8 cellular contexts compared by ENCODE assay signal in the genomic region with DNA sequence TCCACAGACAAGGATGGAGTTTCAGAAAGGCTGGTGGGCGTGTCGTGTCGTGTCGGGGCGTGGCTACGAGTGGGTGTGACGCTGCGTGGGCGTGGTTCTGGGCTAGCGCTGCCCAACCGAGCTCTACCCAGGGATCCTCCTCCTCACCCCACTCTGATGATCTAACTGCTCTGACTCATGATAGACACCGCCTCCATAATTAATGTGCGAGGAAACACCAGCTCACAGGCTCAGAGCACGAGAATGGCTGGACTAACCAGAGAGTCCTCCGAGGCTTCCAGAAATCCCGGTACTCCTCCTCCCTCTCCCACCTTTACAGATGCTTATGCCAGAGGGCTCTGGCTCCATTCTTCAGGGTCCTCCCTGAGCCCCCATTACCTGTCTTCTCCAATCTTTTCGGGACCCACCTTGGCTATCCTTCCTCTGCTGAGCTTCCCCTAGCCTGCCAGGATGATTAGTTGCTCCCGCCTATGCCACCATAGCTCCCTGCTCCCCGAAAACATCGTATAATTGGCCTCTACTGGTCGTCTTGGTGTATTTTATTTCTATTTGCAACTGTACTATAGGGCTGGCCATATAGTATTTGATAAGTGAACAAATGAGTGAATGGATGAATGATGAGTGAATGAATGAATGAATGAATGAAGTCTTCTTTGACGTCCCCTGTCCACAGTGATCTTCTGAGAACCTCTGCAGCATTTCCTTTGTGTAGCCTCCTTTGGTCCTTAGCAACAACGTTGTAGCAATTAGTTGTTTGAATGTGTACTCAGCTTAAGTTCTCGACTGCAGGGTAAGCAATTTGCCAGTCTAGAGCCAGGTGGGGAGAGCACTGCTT. TPM values are rescaled to one million over a fixed set of nuclear protein-coding genes. Genes with fewer than 3 reads are reported as not detected.
DNase-seq lines count a peak whose midpoint lies in the region; ATAC-seq and TF ChIP-seq lines count a peak whose summit lies in the region.

No MANE protein-coding gene starts in this region.

- peak overlapping the region; percentile 11 for H3K18ac ChIP-seq in neuronal stem cell (ENCODE audit: low read length)

- no peak for TF ChIP-seq CTCF in suprapubic skin (IDR thresholded peaks at IDR 0.05)

- no peak for TF ChIP-seq EP300 in suprapubic skin (IDR thresholded peaks at IDR 0.05)

- peaks cover 0 to 8% (median 0%) of the 10 kb centered on the region in 3 experiments for H3K27me3 ChIP-seq in neuronal stem cell (ENCODE audit: control insufficient read depth in 3 of 3, insufficient read depth in 3 of 3, low read depth in 1 of 3, low read length in 3 of 3)
- peaks cover 2% of the 10 kb centered on the region for H3K27me3 ChIP-seq in suprapubic skin

- H3K14ac ChIP-seq in neuronal stem cell (ENCODE audit: low read length), result no peak overlapping the region

- H2AFZ ChIP-seq in neuronal stem cell (ENCODE audit: low read length), result peak overlapping the region; percentile 39

- H3K9ac ChIP-seq in neuronal stem cell (ENCODE audit: low read depth, low read length, poor library complexity), result no peak overlapping the region

- H4K91ac ChIP-seq in neuronal stem cell (ENCODE audit: low read depth, low read length, poor library complexity), result peak overlapping the region; percentile 18

- H2BK15ac ChIP-seq in neuronal stem cell (ENCODE audit: low read length), result no peak overlapping the region

- H3K4me1 ChIP-seq in neuronal stem cell (ENCODE audit: control insufficient read depth in 2 of 2, insufficient read depth in 1 of 2, low read depth in 1 of 2, low read length in 2 of 2) (peaks cover 4 to 13% of the 10 kb centered on the region in 2 donors), suprapubic skin (peaks cover 6% of the 10 kb centered on the region)

- ATAC-seq in HG03135 (IDR thresholded peaks at IDR 0.05; ENCODE audit: unreplicated experiment), result no peak

- H3K9me3 ChIP-seq in neuronal stem cell (replicated peaks in 1 of 2; ENCODE audit: control insufficient read depth in 2 of 2, insufficient read depth in 1 of 2, low read depth in 1 of 2, low read length in 2 of 2) (no peaks in the 10 kb centered on the region), suprapubic skin (no peaks in the 10 kb centered on the region)

- no peak overlapping the region for H2BK120ac ChIP-seq in neuronal stem cell (ENCODE audit: low read depth, low read length)

- no peak overlapping the region for H2BK12ac ChIP-seq in neuronal stem cell (ENCODE audit: low read length)

- no peak for TF ChIP-seq POLR2A in suprapubic skin (IDR thresholded peaks at IDR 0.05)

- H3K4ac ChIP-seq in neuronal stem cell (ENCODE audit: low read length), result no peak overlapping the region

- no peak overlapping the region for H2AK5ac ChIP-seq in neuronal stem cell (ENCODE audit: low read depth, low read length)

- DNase-seq in EH (ENCODE audit: low read depth) (peak; percentile 89), KBM-7 (peak; percentile 88), RPMI8226 (peak; percentile 86), foreskin melanocyte (peak; percentile 59), neuronal stem cell (ENCODE audit: low spot score) (peak; percentile 70), suprapubic skin (ENCODE audit: low spot score in 2 of 2) (peak; percentile 85 to 89)
- peak; percentile 24 for DNase-seq in activated effector memory CD4-positive, alpha-beta T cell treated with Interleukin-2 at 50 U/mL for 16 hours

- no peaks in the 10 kb centered on the region for H3K36me3 ChIP-seq in neuronal stem cell (replicated peaks in 1 of 2; ENCODE audit: control insufficient read depth in 2 of 2, insufficient read depth in 2 of 2, low read length in 2 of 2)
- no peaks in the 10 kb centered on the region for H3K36me3 ChIP-seq in suprapubic skin

- no peaks in the 10 kb centered on the region for H3K79me1 ChIP-seq in neuronal stem cell (ENCODE audit: low read depth, low read length)

- H3K4me3 ChIP-seq in neuronal stem cell (ENCODE audit: low read length in 2 of 2) (peak overlapping the region in 1 of 2 donors; percentile 37), suprapubic skin (no peak overlapping the region)

- H3K4me2 ChIP-seq in neuronal stem cell (ENCODE audit: insufficient read depth, low read length, poor library complexity, severe bottlenecking), result peak overlapping the region; percentile 35

- in situ Hi-C loops in KBM-7 (cut with MboI; ENCODE audit: low pct_unique_long_range_greater_than_20kb, low sequenced_read_pairs), result no loop called here

- H4K8ac ChIP-seq in neuronal stem cell (ENCODE audit: low read depth, low read length), result no peak overlapping the region

- peak overlapping the region; percentile 38 for H3K27ac ChIP-seq in neuronal stem cell (replicated peaks; ENCODE audit: low read length)
- no peak overlapping the region for H3K27ac ChIP-seq in suprapubic skin

- no CpG with 5 or more reads among the region's 24 CpGs for WGBS in neuronal stem cell (ENCODE audit: extremely low coverage in 2 of 2, insufficient read length in 2 of 2, insufficient replicate concordance in 1 of 2), 2 donors
- 25% methylated on average over 23 of the region's 24 CpGs for WGBS in suprapubic skin

- H2BK5ac ChIP-seq in neuronal stem cell (ENCODE audit: low read length), result no peak overlapping the region

- no peak overlapping the region for H3K23ac ChIP-seq in neuronal stem cell (ENCODE audit: low read depth, low read length, poor library complexity)

RNA-seq across cellular contexts. Expression of gene TMPRSS13, which starts 21.7 kb away (rescaled TPM):
- 0.10 TPM for polyA plus RNA-seq in neuronal stem cell (2013, experiment 1 of 2)
- 0.12 TPM for polyA plus RNA-seq in neuronal stem cell (2013, experiment 2 of 2)
- total RNA-seq in suprapubic skin, result 10 to 100 TPM; 24.7 to 92.0 (median 73.1) TPM

RNA-seq across cellular contexts. Expression of gene FXYD6, which starts 31.0 kb away (rescaled TPM):
- polyA plus RNA-seq in neuronal stem cell (2013, experiment 1 of 2), result 291 TPM
- 288 TPM for polyA plus RNA-seq in neuronal stem cell (2013, experiment 2 of 2)
- 10 to 100 TPM in 2 of 4 donors, 1 to 10 TPM in 2; 4.8 to 15.9 (median 9.5) TPM for total RNA-seq in suprapubic skin

Comparison
In these comparisons a context has a peak if more than half of its experiments do, and no peak if none do; other contexts are left out.
1. DNase-seq: peak in every context shown above with its lines; median percentile 89 in EH; 88 in KBM-7; 87 in suprapubic skin; 86 in RPMI8226; 70 in neuronal stem cell; 59 in foreskin melanocyte; 24 in activated effector memory CD4-positive, alpha-beta T cell treated with Interleukin-2 at 50 U/mL for 16 hours.